Comparison of ENCODE assay signal across 1 cellular context in genomic region chr4:153486281-153487151, GRCh38.
A peak's percentile ranks its signal among the peaks of the same experiment; 100 is the strongest.
TF ChIP-seq lines count a peak whose summit lies in the region.

No MANE protein-coding gene starts in this region.

TF ChIP-seq in K562, 482 proteins besides CTCF, POLR2A, EP300 and RAD21 (continued from another document):
- TF ChIP-seq PRDM10 (IDR thresholded peaks at IDR 0.05; ENCODE audit: partially characterized antibody) = peak; percentile 6
